Comparison of ENCODE assay signal across 39 cellular contexts in genomic region chr17:6377906-6378305, GRCh38. TPM values are rescaled to one million over a fixed set of nuclear protein-coding genes. Genes with fewer than 3 reads are reported as not detected.
"Had no signal": no experiment of that assay in that cellular context is flagged by ENCODE, and none has a peak within 500 bp of the region (broad histone marks: within the 10 kb centered on the region; RNA-seq: fewer than 3 reads in every experiment).

No MANE protein-coding gene starts in this region.

- H3K27me3 ChIP-seq: ascending aorta, cardiac muscle cell had no signal

- FAIRE-seq: bronchial epithelial cell, TTC549 had no signal

- H3K9me3 ChIP-seq: ascending aorta had no signal

- H3K9me3 Mint-ChIP-seq: activated naive CD8-positive, alpha-beta T cell treated with anti-CD3 and anti-CD28 coated beads, Interleukin-2, amount 10 ng/mL, durations not matched to agents 7 days and 5 days; activated T-cell treated with anti-CD3 and anti-CD28 coated beads, Interleukin-2, amount 50 U/mL, for 4 hours; central memory CD8-positive, alpha-beta T cell; T-helper 2 cell treated with Interferon-gamma antibody and Interleukin-4, amounts not matched to agents 5 μg/mL and 100 μg/mL, for 36 hours had no signal

- H3K36me3 Mint-ChIP-seq: activated CD4-positive, alpha-beta memory T cell treated with anti-CD3 and anti-CD28 coated beads for 36 hours; activated naive CD8-positive, alpha-beta T cell treated with anti-CD3 and anti-CD28 coated beads, Interleukin-2, amount 10 ng/mL, durations not matched to agents 7 days and 5 days; brain had no signal

- H3K4me3 Mint-ChIP-seq: activated B cell treated with CpG ODN at 0.5 μM for 24 hours; activated CD4-positive, alpha-beta memory T cell treated with anti-CD3 and anti-CD28 coated beads for 36 hours; activated CD4-positive, alpha-beta T cell treated with anti-CD3 and anti-CD28 coated beads, Interleukin-2, amount 10 ng/mL, durations not matched to agents 24 days and 14 days; activated CD8-positive, alpha-beta T cell treated with anti-CD3 and anti-CD28 coated beads for 36 hours; activated naive CD4-positive, alpha-beta T cell treated with anti-CD3 and anti-CD28 coated beads for 36 hours; activated naive CD8-positive, alpha-beta T cell; activated naive CD8-positive, alpha-beta T cell treated with anti-CD3 and anti-CD28 coated beads, Interleukin-2, amount 10 ng/mL, durations not matched to agents 7 days and 5 days; activated naive CD8-positive, alpha-beta T cell treated with anti-CD3 and anti-CD28 coated beads, Interleukin-2, amount 50 U/mL, for 24 hours; activated T-cell treated with anti-CD3 and anti-CD28 coated beads, Interleukin-2, amount 50 U/mL, for 4 hours; activated T-cell treated with anti-CD3 and anti-CD28 coated beads, Interleukin-2, amount 50 U/mL, for 72 hours; activated T-helper 1 cell treated with anti-CD3 and anti-CD28 coated beads, Interleukin-12 subunit alpha, Interleukin-12 subunit beta, Interleukin-2, Interleukin-4 antibody, amounts not matched to agents 30 ng/mL and 10 ng/mL and 1 ng/mL, durations not matched to agents 14 hours and 24 hours and 36 hours; activated T-helper 17 cell treated with anti-CD3 and anti-CD28 coated beads, Interleukin-2, amount 50 U/mL, for 72 hours; central memory CD8-positive, alpha-beta T cell; T-helper 1 cell treated with Interleukin-12 subunit alpha and Interleukin-12 subunit beta and Interleukin-4 antibody, amounts not matched to agents 30 μg/mL and 1 μg/mL, for 36 hours; T-helper 2 cell treated with Interferon-gamma antibody and Interleukin-4, amounts not matched to agents 5 μg/mL and 100 μg/mL, for 36 hours had no signal

- H3K4me1 ChIP-seq: ascending aorta had no signal

- H3K4me1 Mint-ChIP-seq: central memory CD8-positive, alpha-beta T cell had no signal

- H3K27ac ChIP-seq: ascending aorta, cardiac muscle cell, WERI-Rb-1 had no signal

- H3K27ac Mint-ChIP-seq: activated B cell treated with CpG ODN at 0.5 μM for 24 hours; activated CD4-positive, alpha-beta memory T cell treated with anti-CD3 and anti-CD28 coated beads for 36 hours; activated CD4-positive, alpha-beta T cell treated with anti-CD3 and anti-CD28 coated beads, Interleukin-2, amount 10 ng/mL, durations not matched to agents 24 days and 14 days; activated CD8-positive, alpha-beta T cell treated with anti-CD3 and anti-CD28 coated beads for 36 hours; activated naive CD4-positive, alpha-beta T cell treated with anti-CD3 and anti-CD28 coated beads for 36 hours; activated naive CD8-positive, alpha-beta T cell; activated naive CD8-positive, alpha-beta T cell treated with anti-CD3 and anti-CD28 coated beads, Interleukin-2, amount 10 ng/mL, durations not matched to agents 7 days and 5 days; activated naive CD8-positive, alpha-beta T cell treated with anti-CD3 and anti-CD28 coated beads, Interleukin-2, amount 50 U/mL, for 24 hours; activated T-cell treated with anti-CD3 and anti-CD28 coated beads, Interleukin-2, amount 50 U/mL, for 72 hours; activated T-helper 1 cell treated with anti-CD3 and anti-CD28 coated beads, Interleukin-12 subunit alpha, Interleukin-12 subunit beta, Interleukin-2, Interleukin-4 antibody, amounts not matched to agents 30 ng/mL and 10 ng/mL and 1 ng/mL, durations not matched to agents 14 hours and 24 hours and 36 hours; activated T-helper 17 cell treated with anti-CD3 and anti-CD28 coated beads, Interleukin-2, amount 50 U/mL, for 72 hours; T-helper 1 cell treated with Interleukin-12 subunit alpha and Interleukin-12 subunit beta and Interleukin-4 antibody, amounts not matched to agents 30 μg/mL and 1 μg/mL, for 36 hours; T-helper 2 cell treated with Interferon-gamma antibody and Interleukin-4, amounts not matched to agents 5 μg/mL and 100 μg/mL, for 36 hours had no signal

- DNase-seq: activated B cell treated with CpG ODN at 0.5 μM for 24 hours; activated CD4-positive, alpha-beta memory T cell treated with anti-CD3 and anti-CD28 coated beads for 36 hours; activated CD4-positive, alpha-beta T cell treated with anti-CD3 and anti-CD28 coated beads for 4 hours; activated CD4-positive, alpha-beta T cell treated with anti-CD3 and anti-CD28 coated beads, Interleukin-2, amount 10 ng/mL, durations not matched to agents 24 days and 14 days; activated CD4-positive, alpha-beta T cell treated with anti-CD3 and anti-CD28 coated beads, Interleukin-2, amount 50 U/mL, for 1 hour; activated CD4-positive, alpha-beta T cell treated with anti-CD3 and anti-CD28 coated beads, Interleukin-2, amount 50 U/mL, for 4 hours; activated CD4-positive, CD25-positive, alpha-beta regulatory T cell treated with anti-CD3 and anti-CD28 coated beads, Interleukin-2, amount 50 U/mL, for 72 hours; activated CD8-positive, alpha-beta memory T cell treated with anti-CD3 and anti-CD28 coated beads, Interleukin-2, amount 50 U/mL, for 4 hours; activated CD8-positive, alpha-beta T cell treated with anti-CD3 and anti-CD28 coated beads for 36 hours; activated effector memory CD4-positive, alpha-beta T cell treated with anti-CD3 and anti-CD28 coated beads, Interleukin-2, amount 50 U/mL, for 16 hours; activated gamma-delta T cell treated with Interleukin-2 at 50 U/mL for 16 hours; activated naive CD4-positive, alpha-beta T cell; activated naive CD4-positive, alpha-beta T cell treated with anti-CD3 and anti-CD28 coated beads for 36 hours; activated naive CD4-positive, alpha-beta T cell treated with anti-CD3 and anti-CD28 coated beads, Interleukin-2, amount 50 U/mL, for 16 hours; activated naive CD8-positive, alpha-beta T cell treated with anti-CD3 and anti-CD28 coated beads, Interleukin-2, amount 10 ng/mL, durations not matched to agents 7 days and 5 days; activated naive CD8-positive, alpha-beta T cell treated with anti-CD3 and anti-CD28 coated beads, Interleukin-2, amount 50 U/mL, for 24 hours; activated T-cell treated with anti-CD3 and anti-CD28 coated beads for 4 hours; activated T-cell treated with anti-CD3 and anti-CD28 coated beads, Interleukin-2, amount 50 U/mL, for 1 hour; activated T-cell treated with anti-CD3 and anti-CD28 coated beads, Interleukin-2, amount 50 U/mL, for 4 hours; activated T-cell treated with anti-CD3 and anti-CD28 coated beads, Interleukin-2, amount 50 U/mL, for 72 hours; amygdala; anterior cingulate cortex; SW 1271; T-helper 1 cell; T-helper 2 cell; T-helper 9 cell; WERI-Rb-1 had no signal

- H3K36me3 ChIP-seq: ascending aorta, cardiac muscle cell, WERI-Rb-1 had no signal

- ATAC-seq: activated CD8-positive, alpha-beta T cell treated with anti-CD3 and anti-CD28 coated beads for 36 hours; activated naive CD8-positive, alpha-beta T cell treated with anti-CD3 and anti-CD28 coated beads, Interleukin-2, amount 50 U/mL, for 24 hours; activated T-cell treated with anti-CD3 and anti-CD28 coated beads, Interleukin-2, amount 50 U/mL, for 4 hours; activated T-cell treated with anti-CD3 and anti-CD28 coated beads, Interleukin-2, amount 50 U/mL, for 72 hours; activated T-helper 17 cell treated with anti-CD3 and anti-CD28 coated beads, Interleukin-2, amount 50 U/mL, for 72 hours had no signal

- H3K4me3 ChIP-seq: ascending aorta, cardiac muscle cell had no signal

RNA-seq across cellular contexts. Expression of gene AIPL1, which starts 57.0 kb away (rescaled TPM):
- total RNA-seq: activated B cell treated with CpG ODN at 0.5 μM for 24 hours; activated CD4-positive, alpha-beta memory T cell treated with anti-CD3 and anti-CD28 coated beads for 36 hours; activated CD4-positive, alpha-beta T cell treated with anti-CD3 and anti-CD28 coated beads, Interleukin-2, amount 10 ng/mL, durations not matched to agents 24 days and 14 days; activated CD8-positive, alpha-beta memory T cell treated with anti-CD3 and anti-CD28 coated beads for 36 hours; activated CD8-positive, alpha-beta T cell treated with anti-CD3 and anti-CD28 coated beads for 36 hours; activated naive CD4-positive, alpha-beta T cell treated with anti-CD3 and anti-CD28 coated beads for 36 hours; activated naive CD8-positive, alpha-beta T cell treated with anti-CD3 and anti-CD28 coated beads, Interleukin-2, amount 10 ng/mL, durations not matched to agents 7 days and 5 days; activated T-cell treated with anti-CD3 and anti-CD28 coated beads, Interleukin-2, amount 50 U/mL, for 4 hours; activated T-cell treated with anti-CD3 and anti-CD28 coated beads, Interleukin-2, amount 50 U/mL, for 72 hours; activated T-helper 1 cell treated with anti-CD3 and anti-CD28 coated beads, Interleukin-12 subunit alpha, Interleukin-12 subunit beta, Interleukin-2, Interleukin-4 antibody, amounts not matched to agents 30 ng/mL and 10 ng/mL and 1 ng/mL, durations not matched to agents 14 hours and 24 hours and 36 hours; activated T-helper 17 cell treated with anti-CD3 and anti-CD28 coated beads, Interleukin-2, amount 50 U/mL, for 72 hours; ascending aorta; bronchial epithelial cell; cardiac muscle cell had no signal
